Comparison of ENCODE assay signal across 7 cellular contexts in genomic region chr2:72920317-72921087, GRCh38. TPM values are rescaled to one million over a fixed set of nuclear protein-coding genes. Genes with fewer than 3 reads are reported as not detected.
DNase-seq lines count a peak whose midpoint lies in the region; ATAC-seq, FAIRE-seq and TF ChIP-seq lines count a peak whose summit lies in the region.

No MANE protein-coding gene starts in this region.

- WGBS in SK-N-SH (ENCODE audit: low lambda C conversion rate), result 14% methylated on average over 18 of the region's 77 CpGs

- H3K27me3 ChIP-seq in SK-N-SH (ENCODE audit: insufficient read depth), result peaks cover 99% of the 10 kb centered on the region
- peaks cover 93% of the 10 kb centered on the region for H3K27me3 ChIP-seq in fibroblast of lung (ENCODE audit: control insufficient read depth, insufficient read depth, low read length)
- H3K27me3 ChIP-seq in skeletal muscle tissue (ENCODE audit: control insufficient read depth in 3 of 3, insufficient read depth in 3 of 3, low read length in 3 of 3), result peaks cover 89 to 95% (median 94%) of the 10 kb centered on the region in 3 donors

- H2AFZ ChIP-seq in SK-N-SH (ENCODE audit: low read depth), result no peak overlapping the region
- H2AFZ ChIP-seq in fibroblast of lung (ENCODE audit: low read length), result no peak overlapping the region

- H3K79me2 ChIP-seq in SK-N-SH (ENCODE audit: insufficient read depth) (no peaks in the 10 kb centered on the region), fibroblast of lung (ENCODE audit: control insufficient read depth, insufficient read depth, low read length) (no peaks in the 10 kb centered on the region)

- no peak overlapping the region for H3K27ac ChIP-seq in SK-N-SH (ENCODE audit: low read depth in 2 of 2, low read length in 1 of 2)
- H3K27ac ChIP-seq in fibroblast of lung (ENCODE audit: insufficient read depth, low read length), result no peak overlapping the region
- no peak overlapping the region for H3K27ac ChIP-seq in skeletal muscle tissue (ENCODE audit: low read depth, low read length)

- DNase-seq in GM18507 (ENCODE audit: extremely low spot score, insufficient read length, low read depth) (no peak), SK-N-SH (peak; percentile 76), fibroblast of lung (ENCODE audit: low read depth in 2 of 2) (peak; percentile 32 to 33), LoVo (ENCODE audit: low spot score) (no peak), cortex of kidney (lab: John Stamatoyannopoulos, UW) (no peak)

- H3K9ac ChIP-seq in SK-N-SH (no peak overlapping the region), fibroblast of lung (ENCODE audit: insufficient read depth, low read length) (no peak overlapping the region), skeletal muscle tissue (ENCODE audit: low read depth in 1 of 3, low read length in 3 of 3) (no peak overlapping the region)

- POLR2A ChIA-PET in SK-N-SH (lab: Yijun Ruan, JAX), result no interaction called here

- no peaks in the 10 kb centered on the region for H3K9me2 ChIP-seq in SK-N-SH

- no peak for TF ChIP-seq EP300 in SK-N-SH (IDR thresholded peaks at IDR 0.05; ENCODE audit: borderline replicate concordance in 1 of 2, low read depth in 1 of 2, low read length in 1 of 2)

- H3K4me3 ChIP-seq in SK-N-SH (ENCODE audit: low read depth in 2 of 2, low read length in 1 of 2) (peak overlapping the region; percentile 15 to 40; a peak in 2 of 4 replicates), fibroblast of lung (replicated peaks in 1 of 4; ENCODE audit: control extremely low read depth in 1 of 4, insufficient read depth in 1 of 4, low read depth in 3 of 4, low read length in 4 of 4) (peak overlapping the region in 2 of 4 experiments; percentile 4 to 17), skeletal muscle tissue (ENCODE audit: low read length in 3 of 3) (peak overlapping the region in 2 of 3 donors; percentile 38 to 41)

- no peak for ATAC-seq in HG03039 (IDR thresholded peaks at IDR 0.05; ENCODE audit: unreplicated experiment)

- peak; percentile 5 for FAIRE-seq in GM18507 (lab: Jason Lieb, UNC)

- peaks cover 7 to 13% of the 10 kb centered on the region in 2 experiments; a peak in 2 of 4 replicates for H3K4me1 ChIP-seq in SK-N-SH (ENCODE audit: control insufficient read depth in 1 of 2, insufficient read depth in 2 of 2, low read depth in 1 of 2, low read length in 1 of 2)
- no peaks in the 10 kb centered on the region for H3K4me1 ChIP-seq in fibroblast of lung (ENCODE audit: control insufficient read depth, extremely low read depth, insufficient read depth, low read length)
- H3K4me1 ChIP-seq in skeletal muscle tissue (ENCODE audit: control insufficient read depth in 3 of 3, insufficient read depth in 3 of 3, low read length in 3 of 3), result peaks cover 40 to 45% (median 41%) of the 10 kb centered on the region in 3 donors

- H3K4me2 ChIP-seq in SK-N-SH (peak overlapping the region; percentile 88; the same call in 1 of the 2 replicates), fibroblast of lung (ENCODE audit: extremely low read depth, insufficient read depth, low read length) (peak overlapping the region; percentile 64)

- H4K20me1 ChIP-seq in SK-N-SH (ENCODE audit: insufficient read depth) (peaks cover 20% of the 10 kb centered on the region), fibroblast of lung (ENCODE audit: control insufficient read depth, extremely low read depth, insufficient read depth, low read length) (no peaks in the 10 kb centered on the region)

- no peaks in the 10 kb centered on the region for H3F3A ChIP-seq in SK-N-SH (replicated peaks; ENCODE audit: insufficient read depth)

- H3K9me3 ChIP-seq in SK-N-SH (no peaks in the 10 kb centered on the region), fibroblast of lung (ENCODE audit: control insufficient read depth, insufficient read depth, low read depth, low read length) (no peaks in the 10 kb centered on the region), skeletal muscle tissue (ENCODE audit: control insufficient read depth in 3 of 3, low read length in 3 of 3) (no peaks in the 10 kb centered on the region)

- no peak for TF ChIP-seq RAD21 in SK-N-SH (IDR thresholded peaks at IDR 0.05; ENCODE audit: low read length)

- CTCF ChIA-PET in SK-N-SH (lab: Yijun Ruan, JAX), result interaction anchor here (0.9 to 2.9 kb wide), 2 partner anchors 28 to 33 kb away, joined by 4 to 11 read pairs; partner anchors contain the start of gene SPR

- no peak for TF ChIP-seq CTCF in SK-N-SH (IDR thresholded peaks at IDR 0.05)
- no peak for TF ChIP-seq CTCF in fibroblast of lung (conservative IDR thresholded peaks at IDR 0.05 in 1 of 2, IDR thresholded peaks at IDR 0.05 in 1 of 2; ENCODE audit: low read depth in 1 of 2, low read length in 2 of 2)

- H3K36me3 ChIP-seq in SK-N-SH (replicated peaks in 1 of 2; ENCODE audit: control insufficient read depth in 1 of 2, insufficient read depth in 2 of 2, low read length in 1 of 2), result no peaks in the 10 kb centered on the region
- H3K36me3 ChIP-seq in fibroblast of lung (ENCODE audit: control insufficient read depth, insufficient read depth, low read length), result no peaks in the 10 kb centered on the region
- no peaks in the 10 kb centered on the region for H3K36me3 ChIP-seq in skeletal muscle tissue (ENCODE audit: control insufficient read depth in 3 of 3, insufficient read depth in 3 of 3, low read length in 3 of 3)

TF ChIP-seq in SK-N-SH, 30 proteins besides CTCF, POLR2A, EP300 and RAD21:
- TF ChIP-seq EZH2phosphoT487 (IDR thresholded peaks at IDR 0.05; ENCODE audit: borderline replicate concordance, low read depth), result peak; percentile 17
- no peak for TF ChIP-seq ELF1 (IDR thresholded peaks at IDR 0.05)
TF ChIP-seq in SK-N-SH: peak in this region for 1.

RNA-seq across cellular contexts. Expression of gene EMX1, which starts 3.2 kb away (rescaled TPM):
- polyA plus RNA-seq in SK-N-SH (2012; rRNA removed) (not detected in 2 replicates), fibroblast of lung (not detected in 2 replicates)
- polyA plus RNA-seq in SK-N-SH (2012; cell fraction: cytosol; rRNA removed), result not detected in 2 replicates
- polyA plus RNA-seq in SK-N-SH (2012; cell fraction: nucleus; rRNA removed), result not detected in 2 replicates
- total RNA-seq in fibroblast of lung (not detected in 2 replicates), skeletal muscle tissue (not detected)
- not detected in 2 replicates for polyA plus RNA-seq in fibroblast of lung (2012)
- not detected in 2 replicates for polyA minus RNA-seq in fibroblast of lung (ENCODE audit: low replicate concordance)

RNA-seq across cellular contexts. Expression of gene SPR, which starts 33.3 kb away (rescaled TPM):
- polyA plus RNA-seq in SK-N-SH (2012; rRNA removed), result 25.7 and 27.5 TPM in 2 replicates
- polyA plus RNA-seq in SK-N-SH (2012; cell fraction: cytosol; rRNA removed), result 27.8 and 30.1 TPM in 2 replicates
- 15.1 and 18.6 TPM in 2 replicates for polyA plus RNA-seq in SK-N-SH (2012; cell fraction: nucleus; rRNA removed)
- 23.3 and 25.9 TPM in 2 replicates for total RNA-seq in fibroblast of lung
- 9.4 and 14.3 TPM in 2 replicates for polyA plus RNA-seq in fibroblast of lung
- polyA plus RNA-seq in fibroblast of lung (2012), result 13.6 and 21.1 TPM in 2 replicates
- 12.0 and 12.3 TPM in 2 replicates for polyA minus RNA-seq in fibroblast of lung (ENCODE audit: low replicate concordance)
- total RNA-seq in skeletal muscle tissue, result 4.2 TPM

Comparison
In these comparisons a context has a peak if more than half of its experiments do, and no peak if none do; other contexts are left out.
1. DNase-seq: peak in SK-N-SH (single experiment) and fibroblast of lung (2 of 2); none in GM18507 (single experiment), LoVo (single experiment) and cortex of kidney (single experiment).